15 cellular contexts compared by ENCODE assay signal in the genomic region with DNA sequence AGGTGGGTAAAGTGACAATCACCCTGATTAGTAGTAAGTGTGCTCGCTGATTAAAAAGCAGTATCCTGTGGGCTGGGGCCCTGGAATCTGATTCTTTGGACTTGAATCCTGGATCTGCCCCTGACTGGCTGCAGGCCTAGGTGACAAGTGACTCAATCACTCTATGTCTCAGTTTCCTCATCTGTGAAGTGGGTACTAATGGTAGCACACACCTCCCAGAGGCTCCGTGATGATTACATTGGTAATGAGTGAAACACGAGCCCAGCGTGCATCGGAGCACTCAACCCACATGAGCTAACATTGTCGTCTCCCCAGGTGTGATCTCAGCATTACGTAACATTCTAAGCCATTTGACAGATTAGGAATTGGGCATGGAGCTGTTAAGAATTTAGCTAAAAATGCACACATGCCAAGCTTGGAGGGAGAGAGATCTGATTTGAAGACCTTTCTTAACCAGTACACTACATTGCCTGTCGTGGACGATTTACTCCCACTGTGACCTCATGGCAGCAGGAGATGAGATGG. TPM values are rescaled to one million over a fixed set of nuclear protein-coding genes. Genes with fewer than 3 reads are reported as not detected.
A peak's percentile ranks its signal among the peaks of the same experiment; 100 is the strongest.
DNase-seq lines count a peak whose midpoint lies in the region; ATAC-seq and TF ChIP-seq lines count a peak whose summit lies in the region.
"Had no signal": no experiment of that assay in that cellular context is flagged by ENCODE, and none has a peak within 500 bp of the region (broad histone marks: within the 10 kb centered on the region; RNA-seq: fewer than 3 reads in every experiment).

No MANE protein-coding gene starts in this region.

- H3K9me3 ChIP-seq in left ventricle myocardium inferior (replicated peaks) (no peaks in the 10 kb centered on the region), right atrium auricular region (no peaks in the 10 kb centered on the region), colonic mucosa (no peaks in the 10 kb centered on the region), trophoblast cell (ENCODE audit: insufficient read depth, low read depth, low read length) (no peaks in the 10 kb centered on the region), WERI-Rb-1 (ENCODE audit: severe bottlenecking) (peaks cover 2% of the 10 kb centered on the region)

- WGBS in trophoblast cell (ENCODE audit: extremely low coverage, insufficient coverage, insufficient read length) = no CpG with 5 or more reads among the region's 9 CpGs

- H3K27me3 ChIP-seq in left ventricle myocardium inferior (ENCODE audit: low read depth) = no peaks in the 10 kb centered on the region
- no peaks in the 10 kb centered on the region for H3K27me3 ChIP-seq in right atrium auricular region
- H3K27me3 ChIP-seq in colonic mucosa = no peaks in the 10 kb centered on the region
- H3K27me3 ChIP-seq in trophoblast cell (ENCODE audit: insufficient read depth, low read length) = no peaks in the 10 kb centered on the region
- H3K27me3 ChIP-seq in WERI-Rb-1 (ENCODE audit: insufficient read depth, low read depth, severe bottlenecking) = no peaks in the 10 kb centered on the region

- H3K36me3 ChIP-seq in left ventricle myocardium inferior (peaks cover 12% of the 10 kb centered on the region), right atrium auricular region (no peaks in the 10 kb centered on the region), colonic mucosa (no peaks in the 10 kb centered on the region), trophoblast cell (ENCODE audit: control insufficient read depth in 1 of 2, insufficient read depth in 2 of 2, low read length in 2 of 2) (no peaks in the 10 kb centered on the region), WERI-Rb-1 (no peaks in the 10 kb centered on the region)

- H3K4me1 ChIP-seq in left ventricle myocardium inferior = peaks cover 92% of the 10 kb centered on the region
- H3K4me1 ChIP-seq in right atrium auricular region = peaks cover 0 to 73% of the 10 kb centered on the region in 2 donors
- H3K4me1 ChIP-seq in colonic mucosa = peaks cover 12% of the 10 kb centered on the region
- peaks cover 12 to 15% of the 10 kb centered on the region in 2 experiments for H3K4me1 ChIP-seq in trophoblast cell (ENCODE audit: control insufficient read depth in 1 of 2, insufficient read depth in 2 of 2, low read length in 2 of 2)

- no peak overlapping the region for H3K4me2 ChIP-seq in trophoblast cell (ENCODE audit: low read length)

- H4K8ac ChIP-seq in trophoblast cell (ENCODE audit: low read depth, low read length) = no peak overlapping the region

- no peak overlapping the region for H4K12ac ChIP-seq in trophoblast cell (ENCODE audit: low read depth, low read length)

- TF ChIP-seq CTCF in left ventricle myocardium inferior (IDR thresholded peaks at IDR 0.05; ENCODE audit: borderline replicate concordance) (no peak), right atrium auricular region (IDR thresholded peaks at IDR 0.05) (no peak), colonic mucosa (IDR thresholded peaks at IDR 0.05) (no peak), WERI-Rb-1 (IDR thresholded peaks at IDR 0.05; ENCODE audit: low read depth, low read length) (no peak)

- H3K18ac ChIP-seq in trophoblast cell (ENCODE audit: low read length) = no peak overlapping the region

- no peaks in the 10 kb centered on the region for H3K79me2 ChIP-seq in trophoblast cell (ENCODE audit: control insufficient read depth, insufficient read depth, low read length, poor library complexity)

- H3K23ac ChIP-seq in trophoblast cell (ENCODE audit: low read length) = no peak overlapping the region

- H2BK5ac ChIP-seq in trophoblast cell (ENCODE audit: low read depth, low read length, poor library complexity) = no peak overlapping the region

- peak overlapping the region; percentile 10 for H2AFZ ChIP-seq in trophoblast cell (ENCODE audit: insufficient read depth, low read length, poor library complexity)

- intact Hi-C loops in left ventricle myocardium inferior (cut with micrococcal nuclease) (no loop called here), colonic mucosa (cut with DNase I) (no loop called here)

- H3K4me3 ChIP-seq in left ventricle myocardium inferior (no peak overlapping the region), right atrium auricular region (no peak overlapping the region), colonic mucosa (no peak overlapping the region), trophoblast cell (ENCODE audit: low read depth, low read length) (no peak overlapping the region), WERI-Rb-1 (ENCODE audit: low read depth, low read length) (no peak overlapping the region)

- H2BK12ac ChIP-seq in trophoblast cell (ENCODE audit: low read length) = peak overlapping the region; percentile 21

- H3K9ac ChIP-seq in colonic mucosa (ENCODE audit: low read depth in 2 of 2, low read length in 2 of 2) (peak overlapping the region in 1 of 2 donors; percentile 42), trophoblast cell (ENCODE audit: low read length) (no peak overlapping the region)

- no peak overlapping the region for H3K4ac ChIP-seq in trophoblast cell (ENCODE audit: low read depth, low read length)

- ATAC-seq in HG02973 (IDR thresholded peaks at IDR 0.05; ENCODE audit: unreplicated experiment) (no peak), GM21576 (IDR thresholded peaks at IDR 0.05; ENCODE audit: unreplicated experiment) (no peak)

- peak overlapping the region; percentile 71 for H4K91ac ChIP-seq in trophoblast cell (ENCODE audit: low read depth, low read length)

- H2BK120ac ChIP-seq in trophoblast cell (ENCODE audit: insufficient read depth, low read length, poor library complexity) = no peak overlapping the region

- no peak overlapping the region for H3K14ac ChIP-seq in trophoblast cell (ENCODE audit: low read length)

- H3K79me1 ChIP-seq in trophoblast cell (ENCODE audit: low read length) = peaks cover 9% of the 10 kb centered on the region

- H2AK5ac ChIP-seq in trophoblast cell (ENCODE audit: low read length) = no peak overlapping the region

- H3K27ac ChIP-seq in left ventricle myocardium inferior (replicated peaks) = peak overlapping the region; percentile 64
- no peak overlapping the region for H3K27ac ChIP-seq in right atrium auricular region
- H3K27ac ChIP-seq in colonic mucosa = peak overlapping the region; percentile 5
- no peak overlapping the region for H3K27ac ChIP-seq in trophoblast cell (ENCODE audit: low read depth, low read length)
- no peak overlapping the region for H3K27ac ChIP-seq in WERI-Rb-1

- no peak for DNase-seq in left ventricle myocardium inferior
- no peak for DNase-seq in right atrium auricular region (ENCODE audit: low spot score)
- no peak for DNase-seq in colonic mucosa
- DNase-seq in trophoblast cell = peak; percentile 49 to 70
- no peak for DNase-seq in WERI-Rb-1
- DNase-seq in NCI-H82 treated with DMSO at 0.1 percent for 48 hours (lab: John Stamatoyannopoulos, UW; ENCODE audit: unreplicated experiment) = no peak
- DNase-seq: activated CD4-positive, alpha-beta T cell treated with anti-CD3 and anti-CD28 coated beads for 36 hours; erythroblast; kidney glomerular epithelial cell; NCI-H1105 treated with DMSO at 0.1 percent for 48 hours; NCI-H526 treated with DMSO at 0.1 percent for 48 hours; stimulated activated CD4-positive, alpha-beta T cell treated with anti-CD3 and anti-CD28 coated beads, Interleukin-4, amount 100 ng/mL, for 4 hours; T-helper 2 cell had no signal

RNA-seq across cellular contexts. Expression of a gene that starts 32.2 kb away (rescaled TPM):
- total RNA-seq in left ventricle myocardium inferior = 67.0 TPM
- total RNA-seq in right atrium auricular region = 10 to 100 TPM; 36.3 to 46.4 TPM
- 100 to 1,000 TPM; 123 to 200 TPM for total RNA-seq in colonic mucosa
- 8.0 and 9.2 TPM in 2 replicates for polyA plus RNA-seq in trophoblast cell (2013)

Comparison
In these comparisons a context has a peak if more than half of its experiments do, and no peak if none do; other contexts are left out.
1. H3K27ac ChIP-seq: peak in left ventricle myocardium inferior (single experiment) and colonic mucosa (single experiment); none in right atrium auricular region (0 of 2), trophoblast cell (single experiment) and WERI-Rb-1 (single experiment).
2. DNase-seq: peak in trophoblast cell (2 of 2); none in left ventricle myocardium inferior (single experiment), right atrium auricular region (single experiment), colonic mucosa (single experiment), WERI-Rb-1 (single experiment) and NCI-H82 treated with DMSO at 0.1 percent for 48 hours (single experiment).